ENCODE assay signal across 14 cellular contexts in genomic region chr3:194272861-194273266, GRCh38.
DNase-seq lines count a peak whose midpoint lies in the region; ATAC-seq, FAIRE-seq and TF ChIP-seq lines count a peak whose summit lies in the region.
"Had no signal": no experiment of that assay in that cellular context is flagged by ENCODE, and none has a peak within 500 bp of the region (broad histone marks: within the 10 kb centered on the region; RNA-seq: fewer than 3 reads in every experiment).

No MANE protein-coding gene starts in this region.

- H3K27ac ChIP-seq in kidney (ENCODE audit: low read depth in 2 of 2, low read length in 2 of 2) (peak overlapping the region; percentile 65 to 98), subcutaneous abdominal adipose tissue (ENCODE audit: low read depth, low read length) (peak overlapping the region; percentile 87)
- no peak overlapping the region for H3K27ac ChIP-seq in effector memory CD4-positive, alpha-beta T cell (ENCODE audit: insufficient read depth, low read length, poor library complexity, severe bottlenecking)

- H3K27me3 ChIP-seq in subcutaneous abdominal adipose tissue (ENCODE audit: control insufficient read depth in 5 of 5, insufficient read depth in 4 of 5, low read length in 5 of 5): peaks cover 0 to 4% (median 0%) of the 10 kb centered on the region in 5 donors
- H3K27me3 ChIP-seq in effector memory CD4-positive, alpha-beta T cell (replicated peaks; ENCODE audit: control insufficient read depth, insufficient read depth, low read length, poor library complexity, severe bottlenecking): no peaks in the 10 kb centered on the region

- H3K9ac ChIP-seq in kidney (ENCODE audit: low read length in 2 of 2) (peak overlapping the region in 1 of 2 donors; percentile 26), subcutaneous abdominal adipose tissue (ENCODE audit: low read length in 5 of 5) (no peak overlapping the region)

- peaks cover 30 to 35% of the 10 kb centered on the region in 2 donors for H3K4me1 ChIP-seq in kidney (ENCODE audit: control insufficient read depth in 1 of 2, insufficient read depth in 1 of 2, low read depth in 1 of 2, low read length in 2 of 2)
- H3K4me1 ChIP-seq in subcutaneous abdominal adipose tissue (ENCODE audit: control insufficient read depth in 5 of 5, insufficient read depth in 5 of 5, low read length in 5 of 5): peaks cover 33 to 84% (median 78%) of the 10 kb centered on the region in 5 donors
- H3K4me1 ChIP-seq in effector memory CD4-positive, alpha-beta T cell (ENCODE audit: control insufficient read depth, insufficient read depth, low read length, poor library complexity, severe bottlenecking): no peaks in the 10 kb centered on the region

- H3K4me3 ChIP-seq in kidney (ENCODE audit: low read length in 2 of 2) (no peak overlapping the region), subcutaneous abdominal adipose tissue (ENCODE audit: low read depth in 1 of 5, low read length in 5 of 5) (no peak overlapping the region)
- no peak overlapping the region for H3K4me3 ChIP-seq in effector memory CD4-positive, alpha-beta T cell (ENCODE audit: insufficient read depth, low read depth, low read length, poor library complexity, severe bottlenecking)
- H3K4me3 ChIP-seq: smooth muscle cell had no signal

- no peaks in the 10 kb centered on the region for H3K9me3 ChIP-seq in kidney (ENCODE audit: control insufficient read depth in 1 of 2, low read length in 2 of 2)
- no peaks in the 10 kb centered on the region for H3K9me3 ChIP-seq in subcutaneous abdominal adipose tissue (ENCODE audit: control insufficient read depth in 5 of 5, low read length in 5 of 5)
- no peaks in the 10 kb centered on the region for H3K9me3 ChIP-seq in effector memory CD4-positive, alpha-beta T cell (ENCODE audit: control insufficient read depth, low read length)

- FAIRE-seq in kidney (lab: Jason Lieb, UNC): no peak
- FAIRE-seq: GM19239 had no signal

- no peak for ATAC-seq in GM19395 (IDR thresholded peaks at IDR 0.05; ENCODE audit: unreplicated experiment)

- intact Hi-C loops in kidney (cut with DNase I): no loop called here

- DNase-seq in NCI-H2029 (lab: John Stamatoyannopoulos, UW) (peak; percentile 38), NCI-H2029 treated with DMSO at 0.1 percent for 48 hours (lab: John Stamatoyannopoulos, UW) (no peak), SK-N-DZ (ENCODE audit: low spot score) (peak; percentile 63), kidney (no peak), DMS153 treated with DMSO at 0.1 percent for 48 hours (lab: John Stamatoyannopoulos, UW; ENCODE audit: unreplicated experiment) (no peak)
- no peak for DNase-seq in effector memory CD4-positive, alpha-beta T cell
- DNase-seq: activated naive CD4-positive, alpha-beta T cell treated with anti-CD3 and anti-CD28 coated beads, Interleukin-2, amount 10 ng/mL, durations not matched to agents 7 days and 5 days; DMS 273 treated with DMSO at 0.1 percent for 48 hours; naive B cell; T1000 had no signal

- no peak for TF ChIP-seq CTCF in kidney (IDR thresholded peaks at IDR 0.05; ENCODE audit: borderline replicate concordance, extremely low read depth, insufficient read depth)

- H3K36me3 ChIP-seq in kidney (ENCODE audit: control insufficient read depth in 1 of 2, insufficient read depth in 2 of 2, low read length in 2 of 2) (no peaks in the 10 kb centered on the region), subcutaneous abdominal adipose tissue (ENCODE audit: control insufficient read depth in 5 of 5, insufficient read depth in 5 of 5, low read length in 5 of 5) (no peaks in the 10 kb centered on the region)
- no peaks in the 10 kb centered on the region for H3K36me3 ChIP-seq in effector memory CD4-positive, alpha-beta T cell (ENCODE audit: control insufficient read depth, insufficient read depth, low read length)

Comparison
In these comparisons a context has a peak if more than half of its experiments do, and no peak if none do; other contexts are left out.
1. DNase-seq: peak in NCI-H2029 (single experiment) and SK-N-DZ (single experiment); none in NCI-H2029 treated with DMSO at 0.1 percent for 48 hours (single experiment), kidney (single experiment), effector memory CD4-positive, alpha-beta T cell (0 of 3) and DMS153 treated with DMSO at 0.1 percent for 48 hours (single experiment).